In genomic region chr1:79657916-79658662, GRCh38 we compare ENCODE assay signal across 27 cellular contexts.
DNase-seq lines count a peak whose midpoint lies in the region; ATAC-seq and TF ChIP-seq lines count a peak whose summit lies in the region.
"Had no signal": no experiment of that assay in that cellular context is flagged by ENCODE, and none has a peak within 500 bp of the region (broad histone marks: within the 10 kb centered on the region; RNA-seq: fewer than 3 reads in every experiment).

No MANE protein-coding gene starts in this region.

- no peak overlapping the region for H2BK5ac ChIP-seq in H9 (ENCODE audit: insufficient read length, low read length)

- H3K36me3 ChIP-seq in SK-N-SH (replicated peaks in 1 of 2; ENCODE audit: control insufficient read depth in 1 of 2, insufficient read depth in 2 of 2, low read length in 1 of 2) = no peaks in the 10 kb centered on the region
- H3K36me3 ChIP-seq: BE2C, heart right ventricle, upper lobe of right lung had no signal

- H2AK5ac ChIP-seq in H9 (ENCODE audit: insufficient read length, low read length) = no peak overlapping the region

- H3T11ph ChIP-seq in H9 (ENCODE audit: low read length) = no peak overlapping the region

- no peak overlapping the region for H4K8ac ChIP-seq in H9 (replicated peaks; ENCODE audit: insufficient read length, low read depth, low read length)

- H2BK15ac ChIP-seq in H9 (ENCODE audit: low read depth, low read length) = no peak overlapping the region

- H4K20me1 ChIP-seq in SK-N-SH (ENCODE audit: insufficient read depth) (no peaks in the 10 kb centered on the region), H9 (ENCODE audit: control insufficient read depth, insufficient read depth, insufficient read length) (no peaks in the 10 kb centered on the region)

- H3K9me2 ChIP-seq in SK-N-SH = no peaks in the 10 kb centered on the region

- no peaks in the 10 kb centered on the region for H3K79me1 ChIP-seq in H9 (ENCODE audit: insufficient read depth, low read depth, low read length, poor library complexity, severe bottlenecking)

- ATAC-seq in GM19395 (IDR thresholded peaks at IDR 0.05; ENCODE audit: unreplicated experiment) = no peak
- ATAC-seq: activated CD4-positive, CD25-positive, alpha-beta regulatory T cell treated with anti-CD3 and anti-CD28 coated beads, Interleukin-2, amount 50 U/mL, for 24 hours; esophagus mucosa; heart right ventricle; upper lobe of right lung had no signal

- H3K27ac ChIP-seq in SK-N-SH (ENCODE audit: low read depth in 2 of 2, low read length in 1 of 2) (peak overlapping the region in 1 of 2 experiments; percentile 36; a peak in 1 of 4 replicates), H9 (ENCODE audit: insufficient read length, low read depth, low read length) (no peak overlapping the region)
- H3K27ac ChIP-seq: heart right ventricle, upper lobe of right lung had no signal

- no peak overlapping the region for H3K9ac ChIP-seq in SK-N-SH
- no peak overlapping the region for H3K9ac ChIP-seq in H9 (ENCODE audit: extremely low read depth, insufficient read length, low read length)

- H3K36me3 Mint-ChIP-seq in H9 (ENCODE audit: insufficient read depth in 1 of 3, low read depth in 3 of 3) = no peaks in the 10 kb centered on the region
- H3K36me3 Mint-ChIP-seq: activated naive CD4-positive, alpha-beta T cell treated with anti-CD3 and anti-CD28 coated beads, Interleukin-2, amount 10 ng/mL, durations not matched to agents 7 days and 5 days had no signal

- H2AFZ ChIP-seq in SK-N-SH (ENCODE audit: low read depth) (no peak overlapping the region), H9 (ENCODE audit: low read length) (no peak overlapping the region)

- no peak for TF ChIP-seq RAD21 in SK-N-SH (IDR thresholded peaks at IDR 0.05; ENCODE audit: low read length)

- H3K18ac ChIP-seq in H9 (ENCODE audit: insufficient read length, low read depth, low read length) = no peak overlapping the region

- H4K91ac ChIP-seq in H9 (ENCODE audit: insufficient read length, low read depth, low read length) = no peak overlapping the region

- H3K4me3 ChIP-seq in SK-N-SH (ENCODE audit: low read depth in 2 of 2, low read length in 1 of 2) = no peak overlapping the region
- no peak overlapping the region for H3K4me3 ChIP-seq in fibroblast of villous mesenchyme (ENCODE audit: low read depth, low read length)
- H3K4me3 ChIP-seq: heart right ventricle, upper lobe of right lung had no signal

- H3K9me3 ChIP-seq in SK-N-SH (no peaks in the 10 kb centered on the region), H9 (ENCODE audit: control insufficient read depth, low read depth, low read length) (no peaks in the 10 kb centered on the region)
- H3K9me3 ChIP-seq: BE2C, heart right ventricle, upper lobe of right lung had no signal

- H3K56ac ChIP-seq in H9 (ENCODE audit: insufficient read length, low read depth, low read length) = no peak overlapping the region

- H3K23me2 ChIP-seq in H9 (ENCODE audit: insufficient read length, low read depth, low read length, poor library complexity, severe bottlenecking) = no peaks in the 10 kb centered on the region

- no peak overlapping the region for H4K5ac ChIP-seq in H9 (ENCODE audit: insufficient read length, low read depth, low read length)

- no peak overlapping the region for H3K4ac ChIP-seq in H9 (ENCODE audit: low read depth, low read length)

- no peak overlapping the region for H2BK20ac ChIP-seq in H9 (ENCODE audit: low read depth, low read length, poor library complexity, severe bottlenecking)

- H3K4me2 ChIP-seq in SK-N-SH = no peak overlapping the region
- no peak overlapping the region for H3K4me2 ChIP-seq in H9 (ENCODE audit: insufficient read depth, insufficient read length, low read length)

- H3K79me2 ChIP-seq in SK-N-SH (ENCODE audit: insufficient read depth) (no peaks in the 10 kb centered on the region), H9 (ENCODE audit: insufficient read depth, low read length) (no peaks in the 10 kb centered on the region)

- peaks cover 14 to 24% of the 10 kb centered on the region in 2 experiments for H3K4me1 Mint-ChIP-seq in H9
- H3K4me1 Mint-ChIP-seq: activated naive CD4-positive, alpha-beta T cell treated with anti-CD3 and anti-CD28 coated beads, Interleukin-2, amount 10 ng/mL, durations not matched to agents 7 days and 5 days; central memory CD8-positive, alpha-beta T cell had no signal

- H3K4me3 Mint-ChIP-seq in H9 = no peak overlapping the region
- H3K4me3 Mint-ChIP-seq: activated naive CD4-positive, alpha-beta T cell treated with anti-CD3 and anti-CD28 coated beads, Interleukin-2, amount 10 ng/mL, durations not matched to agents 7 days and 5 days; central memory CD8-positive, alpha-beta T cell had no signal

- WGBS in SK-N-SH (ENCODE audit: low lambda C conversion rate) = 75% methylated on average over 2 of the region's 2 CpGs
- no CpG with 5 or more reads among the region's 2 CpGs for WGBS in H9 (ENCODE audit: extremely low coverage, insufficient read length, low lambda C conversion rate)

- H3K27ac Mint-ChIP-seq in H9 = peak overlapping the region in 1 of 3 experiments; percentile 72; a peak in 2 of 7 replicates
- H3K27ac Mint-ChIP-seq: activated naive CD4-positive, alpha-beta T cell treated with anti-CD3 and anti-CD28 coated beads, Interleukin-2, amount 10 ng/mL, durations not matched to agents 7 days and 5 days had no signal

- no peak overlapping the region for H2BK120ac ChIP-seq in H9 (ENCODE audit: low read depth, low read length, poor library complexity, severe bottlenecking)

- no peaks in the 10 kb centered on the region for H3K27me3 ChIP-seq in SK-N-SH (ENCODE audit: insufficient read depth)
- H3K27me3 ChIP-seq in H9 (ENCODE audit: insufficient read depth, low read length) = no peaks in the 10 kb centered on the region
- H3K27me3 ChIP-seq: BE2C, heart right ventricle, upper lobe of right lung had no signal

- H3K4me1 ChIP-seq in SK-N-SH (ENCODE audit: control insufficient read depth in 1 of 2, insufficient read depth in 2 of 2, low read depth in 1 of 2, low read length in 1 of 2) (no peaks in the 10 kb centered on the region; a peak in 1 of 4 replicates), H9 (ENCODE audit: insufficient read depth, low read length) (no peaks in the 10 kb centered on the region)
- H3K4me1 ChIP-seq: BE2C, heart right ventricle, upper lobe of right lung had no signal

- CTCF ChIA-PET in SK-N-SH (lab: Yijun Ruan, JAX) = no interaction called here

- no peaks in the 10 kb centered on the region for H3K27me3 Mint-ChIP-seq in H9 (ENCODE audit: low read depth)
- H3K27me3 Mint-ChIP-seq: activated naive CD4-positive, alpha-beta T cell treated with anti-CD3 and anti-CD28 coated beads, Interleukin-2, amount 10 ng/mL, durations not matched to agents 7 days and 5 days; central memory CD8-positive, alpha-beta T cell had no signal

- no peak overlapping the region for H3K23ac ChIP-seq in H9 (ENCODE audit: insufficient read length, low read depth, low read length)

- no peak for TF ChIP-seq EP300 in SK-N-SH (IDR thresholded peaks at IDR 0.05; ENCODE audit: borderline replicate concordance in 1 of 2, low read depth in 1 of 2, low read length in 1 of 2)

- H2BK12ac ChIP-seq in H9 (ENCODE audit: insufficient read length, low read depth, low read length) = no peak overlapping the region

- no peak overlapping the region for H3K14ac ChIP-seq in H9 (ENCODE audit: insufficient read depth, low read length)

- DNase-seq in NCI-H2171 treated with DMSO at 0.1 percent for 48 hours (lab: John Stamatoyannopoulos, UW) (peak; percentile 26), NCI-H2171 (lab: John Stamatoyannopoulos, UW) (no peak), SK-N-SH (no peak), fibroblast of villous mesenchyme (ENCODE audit: low read depth) (peak; percentile 1), stromal cell of bone marrow (ENCODE audit: low read depth) (peak; percentile 2), iPS-NIHi7 (ENCODE audit: extremely low spot score) (no peak), H9 (no peak)
- DNase-seq: 8988T; activated naive CD4-positive, alpha-beta T cell treated with anti-CD3 and anti-CD28 coated beads, Interleukin-2, amount 10 ng/mL, durations not matched to agents 7 days and 5 days; activated T-cell treated with anti-CD3 and anti-CD28 coated beads, Interleukin-2, amount 50 U/mL, for 48 hours; aorta; BE2C; COR-L47; DMS79 treated with DMSO at 0.1 percent for 48 hours; effector CD4-positive, alpha-beta T cell; heart right ventricle; islet precursor cell; mammary epithelial cell; NCI-H1436; NCI-H226; retina; RPMI8226; upper lobe of right lung had no signal

- no peaks in the 10 kb centered on the region for H3K9me3 Mint-ChIP-seq in H9
- H3K9me3 Mint-ChIP-seq: activated naive CD4-positive, alpha-beta T cell treated with anti-CD3 and anti-CD28 coated beads, Interleukin-2, amount 10 ng/mL, durations not matched to agents 7 days and 5 days had no signal

- POLR2A ChIA-PET in SK-N-SH (lab: Yijun Ruan, JAX) = no interaction called here

- no peaks in the 10 kb centered on the region for H3F3A ChIP-seq in SK-N-SH (replicated peaks; ENCODE audit: insufficient read depth)

- TF ChIP-seq CTCF in SK-N-SH (IDR thresholded peaks at IDR 0.05) (no peak), fibroblast of villous mesenchyme (IDR thresholded peaks at IDR 0.05; ENCODE audit: insufficient read depth, low read depth, low read length) (no peak), H9 (conservative IDR thresholded peaks at IDR 0.05) (no peak)

TF ChIP-seq in SK-N-SH, 30 proteins besides CTCF, POLR2A, EP300 and RAD21 (continues in another document):
- TF ChIP-seq TEAD4 (IDR thresholded peaks at IDR 0.05; ENCODE audit: borderline replicate concordance, insufficient read depth) (no peak), RXRA (IDR thresholded peaks at IDR 0.05; ENCODE audit: borderline replicate concordance, low read depth) (no peak), TCF12 (IDR thresholded peaks at IDR 0.05) (0 out of 2 replicates have a peak, but pooled peaks have one; percentile 16), GABPA (IDR thresholded peaks at IDR 0.05; ENCODE audit: low read depth) (no peak), CHD2 (IDR thresholded peaks at IDR 0.05; ENCODE audit: low read length, partially characterized antibody) (no peak), MAX (IDR thresholded peaks at IDR 0.05; ENCODE audit: low read depth) (no peak)

Comparison
In these comparisons a context has a peak if more than half of its experiments do, and no peak if none do; other contexts are left out.
1. DNase-seq: peak in NCI-H2171 treated with DMSO at 0.1 percent for 48 hours (single experiment), fibroblast of villous mesenchyme (single experiment) and stromal cell of bone marrow (single experiment); none in NCI-H2171 (single experiment), SK-N-SH (single experiment), iPS-NIHi7 (single experiment) and H9 (single experiment).